14 cellular contexts compared by ENCODE assay signal in genomic region chr3:59930170-59930569, GRCh38.
A peak's percentile ranks its signal among the peaks of the same experiment; 100 is the strongest.
DNase-seq lines count a peak whose midpoint lies in the region; ATAC-seq and TF ChIP-seq lines count a peak whose summit lies in the region.
"Had no signal": no experiment of that assay in that cellular context is flagged by ENCODE, and none has a peak within 500 bp of the region (broad histone marks: within the 10 kb centered on the region; RNA-seq: fewer than 3 reads in every experiment).

No MANE protein-coding gene starts in this region.

- H3K9me3 Mint-ChIP-seq in CD4-positive, CD25-positive, alpha-beta regulatory T cell = peaks cover 0 to 3% (median 0%) of the 10 kb centered on the region in 7 donors
- H3K9me3 Mint-ChIP-seq in CD4-positive, alpha-beta T cell = peaks cover 5% of the 10 kb centered on the region
- H3K9me3 Mint-ChIP-seq in naive thymus-derived CD4-positive, alpha-beta T cell = peaks cover 0 to 8% (median 1%) of the 10 kb centered on the region in 11 donors
- H3K9me3 Mint-ChIP-seq: CD8-positive, alpha-beta memory T cell had no signal

- H3K79me2 ChIP-seq in OCI-LY3 (ENCODE audit: low read length) = no peaks in the 10 kb centered on the region

- no peaks in the 10 kb centered on the region for H3K36me3 ChIP-seq in CD4-positive, CD25-positive, alpha-beta regulatory T cell (ENCODE audit: control insufficient read depth, insufficient read depth, low read length)
- H3K36me3 ChIP-seq in OCI-LY3 (replicated peaks; ENCODE audit: low read depth, low read length) = peaks cover 15% of the 10 kb centered on the region
- peaks cover 0 to 7% (median 0%) of the 10 kb centered on the region in 3 experiments for H3K36me3 ChIP-seq in naive thymus-derived CD4-positive, alpha-beta T cell (ENCODE audit: control insufficient read depth in 2 of 3, insufficient read depth in 3 of 3, low read length in 3 of 3)
- H3K36me3 ChIP-seq: HAP-1 had no signal

- peaks cover 14% of the 10 kb centered on the region for H3K36me3 Mint-ChIP-seq in CD4-positive, CD25-positive, alpha-beta regulatory T cell
- H3K36me3 Mint-ChIP-seq in CD4-positive, alpha-beta T cell (ENCODE audit: low read depth) = peaks cover 57% of the 10 kb centered on the region
- peaks cover 8 to 67% (median 64%) of the 10 kb centered on the region in 5 donors for H3K36me3 Mint-ChIP-seq in naive thymus-derived CD4-positive, alpha-beta T cell

- CTCF ChIA-PET in CD4-positive, alpha-beta T cell (lab: Charles Lee) = no interaction called here
- CTCF ChIA-PET in naive thymus-derived CD4-positive, alpha-beta T cell (lab: Charles Lee) = interaction anchor here (0.6 kb wide), 1 partner anchor 28 kb away, joined by 4 read pairs; no protein-coding TSS in a partner anchor

- peaks cover under 1% of the 10 kb centered on the region for H3K27me3 Mint-ChIP-seq in CD4-positive, CD25-positive, alpha-beta regulatory T cell
- H3K27me3 Mint-ChIP-seq in CD4-positive, alpha-beta T cell = no peaks in the 10 kb centered on the region
- H3K27me3 Mint-ChIP-seq in naive thymus-derived CD4-positive, alpha-beta T cell = no peaks in the 10 kb centered on the region
- H3K27me3 Mint-ChIP-seq: CD8-positive, alpha-beta memory T cell had no signal

- H3K4me3 ChIP-seq in CD4-positive, CD25-positive, alpha-beta regulatory T cell (ENCODE audit: low read depth, low read length) = no peak overlapping the region
- H3K4me3 ChIP-seq in OCI-LY3 (ENCODE audit: low read length) = peak overlapping the region; percentile 26
- no peak overlapping the region for H3K4me3 ChIP-seq in naive thymus-derived CD4-positive, alpha-beta T cell (ENCODE audit: low read length)
- H3K4me3 ChIP-seq: HAP-1 had no signal

- no peak for DNase-seq in CD4-positive, CD25-positive, alpha-beta regulatory T cell
- DNase-seq in CD4-positive, alpha-beta T cell = no peak
- no peak for DNase-seq in naive thymus-derived CD4-positive, alpha-beta T cell
- no peak for DNase-seq in retina
- DNase-seq: C1 segment of cervical spinal cord; CD8-positive, alpha-beta memory T cell; DMS 273 treated with DMSO at 0.1 percent for 48 hours; DMS79; GF-D8; GOT3; HFFc6 had no signal

- H3K4me1 Mint-ChIP-seq in CD4-positive, CD25-positive, alpha-beta regulatory T cell = peaks cover 11 to 62% (median 44%) of the 10 kb centered on the region in 4 donors
- H3K4me1 Mint-ChIP-seq in CD4-positive, alpha-beta T cell (ENCODE audit: low read depth) = peaks cover 87% of the 10 kb centered on the region
- H3K4me1 Mint-ChIP-seq in naive thymus-derived CD4-positive, alpha-beta T cell = peaks cover 14 to 95% (median 92%) of the 10 kb centered on the region in 7 donors

- H3K9ac ChIP-seq in OCI-LY3 (ENCODE audit: low read length) = no peak overlapping the region

- no peaks in the 10 kb centered on the region for H3K9me3 ChIP-seq in CD4-positive, CD25-positive, alpha-beta regulatory T cell (ENCODE audit: control insufficient read depth in 2 of 2, low read length in 2 of 2)
- H3K9me3 ChIP-seq in CD4-positive, alpha-beta T cell (ENCODE audit: control insufficient read depth, low read length) = no peaks in the 10 kb centered on the region
- H3K9me3 ChIP-seq in OCI-LY3 (ENCODE audit: insufficient read depth, low read length) = peaks cover 19% of the 10 kb centered on the region
- H3K9me3 ChIP-seq in naive thymus-derived CD4-positive, alpha-beta T cell (ENCODE audit: control insufficient read depth in 2 of 3, low read length in 3 of 3) = no peaks in the 10 kb centered on the region
- H3K9me3 ChIP-seq: HAP-1 had no signal

- no peaks in the 10 kb centered on the region for H3K4me1 ChIP-seq in CD4-positive, CD25-positive, alpha-beta regulatory T cell (ENCODE audit: control insufficient read depth, insufficient read depth, low read length, poor library complexity, severe bottlenecking)
- peaks cover 44% of the 10 kb centered on the region for H3K4me1 ChIP-seq in OCI-LY3 (ENCODE audit: low read length)
- H3K4me1 ChIP-seq in naive thymus-derived CD4-positive, alpha-beta T cell (ENCODE audit: control insufficient read depth in 2 of 2, insufficient read depth in 2 of 2, low read length in 2 of 2) = peaks cover 0 to 57% of the 10 kb centered on the region in 2 donors

- H3K4me2 ChIP-seq in OCI-LY3 (ENCODE audit: low read length) = peak overlapping the region; percentile 55

- H3K4me3 Mint-ChIP-seq in CD4-positive, CD25-positive, alpha-beta regulatory T cell = peak overlapping the region in 1 of 4 donors; percentile 18
- no peak overlapping the region for H3K4me3 Mint-ChIP-seq in CD4-positive, alpha-beta T cell
- peak overlapping the region in 8 of 10 donors; percentile 29 to 71 (median 57) for H3K4me3 Mint-ChIP-seq in naive thymus-derived CD4-positive, alpha-beta T cell
- H3K4me3 Mint-ChIP-seq: CD8-positive, alpha-beta memory T cell; HFFc6 had no signal

- H2AFZ ChIP-seq in OCI-LY3 (ENCODE audit: low read depth, low read length) = no peak overlapping the region

- peak overlapping the region in 2 of 3 donors; percentile 55 to 82 for H3K27ac Mint-ChIP-seq in CD4-positive, CD25-positive, alpha-beta regulatory T cell
- H3K27ac Mint-ChIP-seq in CD4-positive, alpha-beta T cell = peak overlapping the region; percentile 72
- H3K27ac Mint-ChIP-seq in naive thymus-derived CD4-positive, alpha-beta T cell = peak overlapping the region in 8 of 9 donors; percentile 15 to 89 (median 78)
- H3K27ac Mint-ChIP-seq: HFFc6 had no signal

- H3K27me3 ChIP-seq in CD4-positive, CD25-positive, alpha-beta regulatory T cell (ENCODE audit: control insufficient read depth, insufficient read depth, low read length) = no peaks in the 10 kb centered on the region
- H3K27me3 ChIP-seq in CD4-positive, alpha-beta T cell (ENCODE audit: control insufficient read depth, insufficient read depth, low read length) = no peaks in the 10 kb centered on the region
- H3K27me3 ChIP-seq in OCI-LY3 (ENCODE audit: low read depth, low read length) = peaks cover 31% of the 10 kb centered on the region
- no peaks in the 10 kb centered on the region for H3K27me3 ChIP-seq in naive thymus-derived CD4-positive, alpha-beta T cell (ENCODE audit: control insufficient read depth in 2 of 2, insufficient read depth in 2 of 2, low read length in 2 of 2)

- H3K27ac ChIP-seq in CD4-positive, CD25-positive, alpha-beta regulatory T cell (ENCODE audit: insufficient read depth, low read length, poor library complexity, severe bottlenecking) = no peak overlapping the region
- H3K27ac ChIP-seq in CD4-positive, alpha-beta T cell (ENCODE audit: low read depth, low read length) = no peak overlapping the region
- no peak overlapping the region for H3K27ac ChIP-seq in OCI-LY3 (ENCODE audit: low read length)
- H3K27ac ChIP-seq in naive thymus-derived CD4-positive, alpha-beta T cell (ENCODE audit: low read depth, low read length) = no peak overlapping the region

- no peak for TF ChIP-seq CTCF in CD4-positive, alpha-beta T cell (IDR thresholded peaks at IDR 0.05)
- TF ChIP-seq CTCF in OCI-LY3 (IDR thresholded peaks at IDR 0.05; ENCODE audit: low read depth, low read length) = no peak

- intact Hi-C loops in CD4-positive, alpha-beta T cell (cut with DNase I, micrococcal nuclease) = no loop called here
- intact Hi-C loops in naive thymus-derived CD4-positive, alpha-beta T cell (cut with micrococcal nuclease) = loop anchor here in 1 of 2 donors (10.0 kb wide), 1 partner anchor 55 kb away; no protein-coding TSS in a partner anchor

- ATAC-seq in CD4-positive, CD25-positive, alpha-beta regulatory T cell (ENCODE audit: low read depth in 2 of 2) = no peak
- no peak for ATAC-seq in CD4-positive, alpha-beta T cell (ENCODE audit: poor library complexity)
- no peak for ATAC-seq in naive thymus-derived CD4-positive, alpha-beta T cell
- ATAC-seq in GM21619 (IDR thresholded peaks at IDR 0.05; ENCODE audit: unreplicated experiment) = no peak

- H4K20me1 ChIP-seq in OCI-LY3 (ENCODE audit: insufficient read depth, low read length) = peaks cover 5% of the 10 kb centered on the region; the same call in 1 of the 2 replicates

- POLR2A ChIA-PET in CD4-positive, alpha-beta T cell (lab: Charles Lee) = no interaction called here
- POLR2A ChIA-PET in naive thymus-derived CD4-positive, alpha-beta T cell (lab: Charles Lee) = interaction anchor here (0.7 to 1.4 kb wide), 2 partner anchors 14 to 132 kb away, joined by 3 to 4 read pairs; no protein-coding TSS in a partner anchor
